In the genomic region with DNA sequence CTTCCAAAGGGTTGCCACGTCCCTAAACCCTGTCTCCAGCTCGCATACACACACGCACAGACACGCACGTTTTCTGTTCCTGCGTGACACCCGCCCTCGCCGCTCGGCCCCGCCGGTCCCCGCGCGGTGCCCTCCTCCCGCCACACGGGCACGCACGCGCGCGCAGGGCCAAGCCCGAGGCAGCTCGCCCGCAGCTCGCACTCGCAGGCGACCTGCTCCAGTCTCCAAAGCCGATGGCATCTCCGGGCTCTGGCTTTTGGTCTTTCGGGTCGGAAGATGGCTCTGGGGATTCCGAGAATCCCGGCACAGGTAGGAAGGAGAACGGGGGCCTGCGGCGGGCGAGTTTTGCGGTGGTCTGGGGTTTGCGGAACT, we compare ENCODE assay signal across 9 cellular contexts. TPM values are rescaled to one million over a fixed set of nuclear protein-coding genes. Genes with fewer than 3 reads are reported as not detected.
DNase-seq lines count a peak whose midpoint lies in the region; ATAC-seq and TF ChIP-seq lines count a peak whose summit lies in the region.
"Had no signal": no experiment of that assay in that cellular context is flagged by ENCODE, and none has a peak within 500 bp of the region (broad histone marks: within the 10 kb centered on the region; RNA-seq: fewer than 3 reads in every experiment).

Gene GAD2, plus strand, starts transcription at position 198 of the 372 bp plus-strand sequence. Its CDS starts 36 bp downstream, at position 234.

- peak within 1 kb of the TSS; percentile 29 to 36 for H3K4me3 ChIP-seq in testis

- TF ChIP-seq POLR2A in testis (IDR thresholded peaks at IDR 0.05), result no peak

- 2% methylated on average over 34 to 40 of the region's 40 CpGs for WGBS in testis, 2 donors

- DNase-seq in activated naive CD4-positive, alpha-beta T cell treated with anti-CD3 and anti-CD28 coated beads, Interleukin-2, amount 10 ng/mL, durations not matched to agents 7 days and 5 days, result no peak
- DNase-seq in activated naive CD4-positive, alpha-beta T cell treated with Interleukin-2 at 50 U/mL for 16 hours, result no peak
- DNase-seq in activated T-cell treated with anti-CD3 and anti-CD28 coated beads, Interleukin-2, amount 50 U/mL, for 72 hours, result peak in 1 of 2 donors; percentile 11
- no peak for DNase-seq in immature natural killer cell
- DNase-seq in testis, result no peak

- intact Hi-C loops in testis (cut with DNase I; ENCODE audit: low total_unique reads), result no loop called here

- H3K4me1 Mint-ChIP-seq in activated naive CD4-positive, alpha-beta T cell treated with anti-CD3 and anti-CD28 coated beads, Interleukin-2, amount 10 ng/mL, durations not matched to agents 7 days and 5 days, result peaks cover 36% of the 10 kb centered on the region
- peaks cover 40% of the 10 kb centered on the region for H3K4me1 Mint-ChIP-seq in activated T-cell treated with anti-CD3 and anti-CD28 coated beads, Interleukin-2, amount 50 U/mL, for 72 hours (ENCODE audit: low read depth)
- peaks cover 13 to 16% of the 10 kb centered on the region in 2 donors for H3K4me1 Mint-ChIP-seq in immature natural killer cell

- ATAC-seq in activated T-cell treated with anti-CD3 and anti-CD28 coated beads, Interleukin-2, amount 50 U/mL, for 72 hours (replicated peaks in 1 of 2), result peak in 1 of 2 donors; percentile 18
- ATAC-seq in GM18519 (IDR thresholded peaks at IDR 0.05; ENCODE audit: low FRiP score, unreplicated experiment) (no peak), HG02623 (IDR thresholded peaks at IDR 0.05; ENCODE audit: unreplicated experiment) (no peak), GM18502 (IDR thresholded peaks at IDR 0.05; ENCODE audit: poor library complexity, unreplicated experiment) (no peak)

- peaks cover 3% of the 10 kb centered on the region for H3K36me3 Mint-ChIP-seq in activated naive CD4-positive, alpha-beta T cell treated with anti-CD3 and anti-CD28 coated beads, Interleukin-2, amount 10 ng/mL, durations not matched to agents 7 days and 5 days
- peaks cover 0 to 7% of the 10 kb centered on the region in 2 donors for H3K36me3 Mint-ChIP-seq in activated T-cell treated with anti-CD3 and anti-CD28 coated beads, Interleukin-2, amount 50 U/mL, for 72 hours (ENCODE audit: insufficient read depth in 2 of 2)
- peaks cover 0 to 3% (median 3%) of the 10 kb centered on the region in 3 donors for H3K36me3 Mint-ChIP-seq in immature natural killer cell

- peak within 1 kb of the TSS; percentile 34 for H3K27ac Mint-ChIP-seq in activated naive CD4-positive, alpha-beta T cell treated with anti-CD3 and anti-CD28 coated beads, Interleukin-2, amount 10 ng/mL, durations not matched to agents 7 days and 5 days
- peak within 1 kb of the TSS; percentile 29 for H3K27ac Mint-ChIP-seq in activated T-cell treated with anti-CD3 and anti-CD28 coated beads, Interleukin-2, amount 50 U/mL, for 72 hours
- no peak within 1 kb of the TSS for H3K27ac Mint-ChIP-seq in immature natural killer cell
- H3K27ac Mint-ChIP-seq: CD14-positive monocyte had no signal

- no peak within 1 kb of the TSS for H3K27ac ChIP-seq in testis

- H3K4me3 Mint-ChIP-seq in activated naive CD4-positive, alpha-beta T cell treated with anti-CD3 and anti-CD28 coated beads, Interleukin-2, amount 10 ng/mL, durations not matched to agents 7 days and 5 days, result peak within 1 kb of the TSS; percentile 34
- peak within 1 kb of the TSS; percentile 78 to 82 for H3K4me3 Mint-ChIP-seq in activated T-cell treated with anti-CD3 and anti-CD28 coated beads, Interleukin-2, amount 50 U/mL, for 72 hours
- H3K4me3 Mint-ChIP-seq in immature natural killer cell, result peak within 1 kb of the TSS in 3 of 5 donors; percentile 36 to 67 (median 42)

- no peaks in the 10 kb centered on the region for H3K27me3 ChIP-seq in testis

- H3K4me1 ChIP-seq in testis, result peaks cover 19% of the 10 kb centered on the region

- CTCF ChIA-PET in activated naive CD4-positive, alpha-beta T cell treated with anti-CD3 and anti-CD28 coated beads, Interleukin-2, amount 10 ng/mL, durations not matched to agents 7 days and 5 days (lab: Charles Lee), result no interaction called here

- peaks cover 100% of the 10 kb centered on the region for H3K27me3 Mint-ChIP-seq in activated naive CD4-positive, alpha-beta T cell treated with anti-CD3 and anti-CD28 coated beads, Interleukin-2, amount 10 ng/mL, durations not matched to agents 7 days and 5 days
- H3K27me3 Mint-ChIP-seq in activated T-cell treated with anti-CD3 and anti-CD28 coated beads, Interleukin-2, amount 50 U/mL, for 72 hours (ENCODE audit: low read depth), result peaks cover 73% of the 10 kb centered on the region
- H3K27me3 Mint-ChIP-seq in immature natural killer cell (ENCODE audit: low read depth in 3 of 3), result peaks cover 30 to 46% (median 36%) of the 10 kb centered on the region in 3 donors

- H3K9me3 ChIP-seq in testis, result no peaks in the 10 kb centered on the region

- no peaks in the 10 kb centered on the region for H3K9me3 Mint-ChIP-seq in activated naive CD4-positive, alpha-beta T cell treated with anti-CD3 and anti-CD28 coated beads, Interleukin-2, amount 10 ng/mL, durations not matched to agents 7 days and 5 days
- no peaks in the 10 kb centered on the region for H3K9me3 Mint-ChIP-seq in activated T-cell treated with anti-CD3 and anti-CD28 coated beads, Interleukin-2, amount 50 U/mL, for 72 hours
- no peaks in the 10 kb centered on the region for H3K9me3 Mint-ChIP-seq in immature natural killer cell

- no peaks in the 10 kb centered on the region for H3K36me3 ChIP-seq in testis (ENCODE audit: low read depth, missing control alignments)

- no peak for TF ChIP-seq CTCF in testis (IDR thresholded peaks at IDR 0.05)

RNA-seq across cellular contexts. Expression of gene GAD2, which starts in this region (rescaled TPM):
- not detected for total RNA-seq in activated T-cell treated with anti-CD3 and anti-CD28 coated beads, Interleukin-2, amount 50 U/mL, for 72 hours
- polyA plus RNA-seq in immature natural killer cell (not detected), testis (ENCODE audit: insufficient read depth, low read depth, low replicate concordance) (0.66 TPM)
- 1 to 10 TPM; 1.0 to 2.2 TPM for total RNA-seq in testis
- polyA plus RNA-seq: CD14-positive monocyte had no signal

Comparison
In these comparisons a context has a peak if more than half of its experiments do, and no peak if none do; other contexts are left out.
1. H3K27ac Mint-ChIP-seq: peak in activated naive CD4-positive, alpha-beta T cell treated with anti-CD3 and anti-CD28 coated beads, Interleukin-2, amount 10 ng/mL, durations not matched to agents 7 days and 5 days (single experiment) and activated T-cell treated with anti-CD3 and anti-CD28 coated beads, Interleukin-2, amount 50 U/mL, for 72 hours (single experiment); none in immature natural killer cell (0 of 6).
2. Peak in every context shown above with its lines, with median percentiles within 50 percentile points of each other: H3K4me3 Mint-ChIP-seq.